In genomic region chr21:33843216-33843615, GRCh38 we compare ENCODE assay signal across 23 cellular contexts.
A peak's percentile ranks its signal among the peaks of the same experiment; 100 is the strongest.
DNase-seq lines count a peak whose midpoint lies in the region; ATAC-seq and TF ChIP-seq lines count a peak whose summit lies in the region.
"Had no signal": no experiment of that assay in that cellular context is flagged by ENCODE, and none has a peak within 500 bp of the region (broad histone marks: within the 10 kb centered on the region; RNA-seq: fewer than 3 reads in every experiment).

No MANE protein-coding gene starts in this region.

- ATAC-seq in HG03159 (IDR thresholded peaks at IDR 0.05; ENCODE audit: unreplicated experiment) (no peak), GM21381 (IDR thresholded peaks at IDR 0.05; ENCODE audit: unreplicated experiment) (no peak), GM19035 (IDR thresholded peaks at IDR 0.05; ENCODE audit: unreplicated experiment) (no peak)
- ATAC-seq: SK-N-SH treated with all-trans-retinoic acid at 6 μM for 48 hours had no signal

- TF ChIP-seq EP300 in tibial nerve (IDR thresholded peaks at IDR 0.05): no peak

- H3K27ac ChIP-seq in coronary artery (peak overlapping the region in 1 of 2 donors; percentile 77), left ventricle myocardium inferior (replicated peaks) (peak overlapping the region; percentile 16), neutrophil (peak overlapping the region; percentile 82), tibial nerve (peak overlapping the region in 3 of 4 donors; percentile 35 to 71 (median 61)), Peyer's patch (no peak overlapping the region)
- H3K27ac ChIP-seq: BLaER1 had no signal

- H3K9me3 ChIP-seq in left ventricle myocardium inferior (replicated peaks): no peaks in the 10 kb centered on the region
- H3K9me3 ChIP-seq in neutrophil: no peaks in the 10 kb centered on the region
- no peaks in the 10 kb centered on the region for H3K9me3 ChIP-seq in tibial nerve
- no peaks in the 10 kb centered on the region for H3K9me3 ChIP-seq in Peyer's patch

- TF ChIP-seq CTCF in coronary artery (IDR thresholded peaks at IDR 0.05) (no peak), left ventricle myocardium inferior (IDR thresholded peaks at IDR 0.05; ENCODE audit: borderline replicate concordance) (no peak), neutrophil (IDR thresholded peaks at IDR 0.05) (no peak), tibial nerve (IDR thresholded peaks at IDR 0.05) (no peak), Peyer's patch (IDR thresholded peaks at IDR 0.05) (no peak)

- WGBS in tibial nerve, 2 donors: 80 to 87% methylated on average over 6 of the region's 6 CpGs

- peaks cover 16% of the 10 kb centered on the region for H3K36me3 ChIP-seq in left ventricle myocardium inferior
- no peaks in the 10 kb centered on the region for H3K36me3 ChIP-seq in neutrophil
- H3K36me3 ChIP-seq in tibial nerve: peaks cover 0 to 16% (median 0%) of the 10 kb centered on the region in 3 donors
- H3K36me3 ChIP-seq in Peyer's patch: no peaks in the 10 kb centered on the region
- H3K36me3 ChIP-seq: BLaER1 had no signal

- H3K4me3 ChIP-seq in coronary artery (no peak overlapping the region), left ventricle myocardium inferior (no peak overlapping the region), neutrophil (ENCODE audit: low read depth in 1 of 2, low read length in 1 of 2) (peak overlapping the region in 1 of 2 experiments; percentile 5), tibial nerve (no peak overlapping the region), Peyer's patch (no peak overlapping the region)
- H3K4me3 ChIP-seq: BLaER1, heart right ventricle had no signal

- H3K27me3 ChIP-seq in left ventricle myocardium inferior (ENCODE audit: low read depth) (no peaks in the 10 kb centered on the region), neutrophil (no peaks in the 10 kb centered on the region), tibial nerve (no peaks in the 10 kb centered on the region), Peyer's patch (no peaks in the 10 kb centered on the region)
- H3K27me3 ChIP-seq: BLaER1, heart right ventricle had no signal

- H3K4me1 ChIP-seq in left ventricle myocardium inferior (peaks cover 21% of the 10 kb centered on the region), neutrophil (ENCODE audit: control insufficient read depth in 1 of 2, insufficient read depth in 1 of 2, low read depth in 1 of 2, low read length in 1 of 2) (peaks cover 23 to 25% of the 10 kb centered on the region in 2 experiments), tibial nerve (peaks cover 0 to 33% (median 12%) of the 10 kb centered on the region in 4 donors), Peyer's patch (no peaks in the 10 kb centered on the region)

- DNase-seq in coronary artery (ENCODE audit: low spot score) (peak; percentile 77), left ventricle myocardium inferior (no peak), tibial nerve (ENCODE audit: low spot score in 2 of 2) (peak in 1 of 2 donors; percentile 39), Peyer's patch (no peak)
- DNase-seq: activated effector memory CD4-positive, alpha-beta T cell treated with anti-CD3 and anti-CD28 coated beads, Interleukin-2, amount 50 U/mL, for 16 hours; DMS53; effector CD4-positive, alpha-beta T cell; H9; heart right ventricle; kidney glomerular epithelial cell; mesendoderm; NCI-H1105 treated with DMSO at 0.1 percent for 48 hours; NCI-H2081 treated with DMSO at 0.1 percent for 48 hours; NCI-H82; occipital lobe; stimulated activated CD4-positive, alpha-beta T cell treated with anti-CD3 and anti-CD28 coated beads, Interleukin-2, amount 100 ng/mL, for 48 hours; T-helper 2 cell had no signal

- TF ChIP-seq POLR2A in tibial nerve (IDR thresholded peaks at IDR 0.05): no peak
- no peak for TF ChIP-seq POLR2A in Peyer's patch (IDR thresholded peaks at IDR 0.05)

- intact Hi-C loops in left ventricle myocardium inferior (cut with micrococcal nuclease): no loop called here

Comparison
In these comparisons a context has a peak if more than half of its experiments do, and no peak if none do; other contexts are left out.
1. H3K27ac ChIP-seq: peak in left ventricle myocardium inferior (single experiment), neutrophil (single experiment) and tibial nerve (3 of 4); none in Peyer's patch (0 of 4).